13 cellular contexts compared by ENCODE assay signal in genomic region chr2:174914894-174915760, GRCh38.
A peak's percentile ranks its signal among the peaks of the same experiment; 100 is the strongest.
DNase-seq lines count a peak whose midpoint lies in the region; ATAC-seq and TF ChIP-seq lines count a peak whose summit lies in the region.
"Had no signal": no experiment of that assay in that cellular context is flagged by ENCODE, and none has a peak within 500 bp of the region (broad histone marks: within the 10 kb centered on the region; RNA-seq: fewer than 3 reads in every experiment).

No MANE protein-coding gene starts in this region.

- no peak for TF ChIP-seq CTCF in VCaP (conservative IDR thresholded peaks at IDR 0.05)
- TF ChIP-seq CTCF in heart left ventricle (IDR thresholded peaks at IDR 0.05): no peak

- peak overlapping the region; percentile 47 for H3K27ac ChIP-seq in VCaP
- H3K27ac ChIP-seq in heart left ventricle: no peak overlapping the region
- H3K27ac ChIP-seq: WERI-Rb-1 had no signal

- H3K9me3 ChIP-seq in heart left ventricle: no peaks in the 10 kb centered on the region

- 79 to 86% (median 83%) methylated on average over 7 of the region's 7 CpGs for WGBS in heart left ventricle, 4 donors

- no peak for TF ChIP-seq POLR2A in heart left ventricle (IDR thresholded peaks at IDR 0.05)

- peaks cover 0 to 27% (median 5%) of the 10 kb centered on the region in 9 donors for H3K36me3 ChIP-seq in heart left ventricle

- intact Hi-C loops in heart left ventricle (cut with DNase I): no loop called here

- no peaks in the 10 kb centered on the region for H3K27me3 ChIP-seq in heart left ventricle

- H3K4me1 ChIP-seq in heart left ventricle: peaks cover 0 to 10% (median 0%) of the 10 kb centered on the region in 12 donors

- no peak for ATAC-seq in heart left ventricle
- ATAC-seq in HG02973 (IDR thresholded peaks at IDR 0.05; ENCODE audit: unreplicated experiment): no peak
- ATAC-seq in GM19463 (IDR thresholded peaks at IDR 0.05; ENCODE audit: unreplicated experiment): no peak
- no peak for ATAC-seq in GM19328 (IDR thresholded peaks at IDR 0.05; ENCODE audit: unreplicated experiment)
- ATAC-seq: natural killer cell treated with Interleukin-12 subunit alpha and Interleukin-12 subunit beta and Interleukin-15 and Interleukin-18, amount 100 ng/mL, for 72 hours had no signal

- no peak overlapping the region for H3K4me3 ChIP-seq in heart left ventricle

- DNase-seq in COR-L47 (lab: John Stamatoyannopoulos, UW): peak; percentile 61
- DNase-seq in NCI-H128 (lab: John Stamatoyannopoulos, UW; ENCODE audit: unreplicated experiment): peak; percentile 29
- DNase-seq in heart left ventricle: peak in 4 of 5 donors; percentile 18 to 61 (median 36)
- DNase-seq in activated CD8-positive, alpha-beta memory T cell treated with anti-CD3 and anti-CD28 coated beads, Interleukin-2, amount 50 U/mL, for 48 hours: no peak
- DNase-seq: foreskin melanocyte, islet precursor cell, NCI-H2081 treated with DMSO at 0.1 percent for 48 hours, WERI-Rb-1 had no signal
